Comparison of ENCODE assay signal across 8 cellular contexts in genomic region chr5:1009359-1010180, GRCh38. TPM values are rescaled to one million over a fixed set of nuclear protein-coding genes. Genes with fewer than 3 reads are reported as not detected.
DNase-seq lines count a peak whose midpoint lies in the region; ATAC-seq and TF ChIP-seq lines count a peak whose summit lies in the region.

No MANE protein-coding gene starts in this region.

- H3K4me3 ChIP-seq in duodenal mucosa (ENCODE audit: low read depth in 1 of 2, low read length in 2 of 2) (peak overlapping the region; percentile 15 to 43), mucosa of descending colon (no peak overlapping the region), vagina (peak overlapping the region; percentile 37 to 63)

- intact Hi-C loops in Right ventricle myocardium superior (cut with DNase I), result no loop called here
- intact Hi-C loops in Right ventricle myocardium inferior (cut with DNase I), result no loop called here
- intact Hi-C loops in mucosa of descending colon (cut with DNase I, micrococcal nuclease), result loop anchor here in 1 of 2 donors (10.0 kb wide), 1 partner anchor 85 kb away; no protein-coding TSS in a partner anchor
- intact Hi-C loops in vagina (cut with DNase I), result no loop called here

- H3K9ac ChIP-seq in duodenal mucosa (ENCODE audit: low read depth in 1 of 2, low read length in 2 of 2), result no peak overlapping the region

- TF ChIP-seq CTCF in mucosa of descending colon (IDR thresholded peaks at IDR 0.05) (no peak), vagina (IDR thresholded peaks at IDR 0.05) (no peak)

- H3K27ac ChIP-seq in duodenal mucosa (ENCODE audit: low read depth, low read length) (no peak overlapping the region), vagina (no peak overlapping the region)

- no peak for TF ChIP-seq POLR2A in vagina (IDR thresholded peaks at IDR 0.05)

- peaks cover 45 to 46% of the 10 kb centered on the region in 2 donors for H3K27me3 ChIP-seq in duodenal mucosa (ENCODE audit: control insufficient read depth in 1 of 2, insufficient read depth in 2 of 2, low read length in 2 of 2)
- H3K27me3 ChIP-seq in vagina, result peaks cover 7% of the 10 kb centered on the region

- H3K9me3 ChIP-seq in duodenal mucosa (ENCODE audit: control insufficient read depth in 1 of 2, low read length in 2 of 2), result no peaks in the 10 kb centered on the region
- no peaks in the 10 kb centered on the region for H3K9me3 ChIP-seq in mucosa of descending colon
- H3K9me3 ChIP-seq in vagina, result no peaks in the 10 kb centered on the region

- H3K36me3 ChIP-seq in duodenal mucosa (ENCODE audit: control insufficient read depth in 1 of 2, insufficient read depth in 2 of 2, low read length in 2 of 2) (no peaks in the 10 kb centered on the region), mucosa of descending colon (ENCODE audit: low read depth) (no peaks in the 10 kb centered on the region), vagina (no peaks in the 10 kb centered on the region)

- ATAC-seq in Right ventricle myocardium superior (ENCODE audit: poor library complexity) (no peak), Right ventricle myocardium inferior (no peak), mucosa of descending colon (no peak), HG03139 (IDR thresholded peaks at IDR 0.05; ENCODE audit: unreplicated experiment) (no peak), GM21447 (IDR thresholded peaks at IDR 0.05; ENCODE audit: unreplicated experiment) (no peak)

- DNase-seq in Right ventricle myocardium superior (peak; percentile 30), Right ventricle myocardium inferior (ENCODE audit: missing footprints) (no peak), mucosa of descending colon (peak in 2 of 3 donors; percentile 27 to 34), vagina (ENCODE audit: extremely low spot score in 2 of 2) (no peak), NCI-H2196 treated with DMSO at 0.1 percent for 48 hours (lab: John Stamatoyannopoulos, UW; ENCODE audit: unreplicated experiment) (no peak)

- H3K4me1 ChIP-seq in duodenal mucosa (ENCODE audit: control insufficient read depth in 1 of 2, insufficient read depth in 2 of 2, low read length in 2 of 2) (peaks cover 18 to 22% of the 10 kb centered on the region in 2 donors), mucosa of descending colon (ENCODE audit: low read depth) (peaks cover 13% of the 10 kb centered on the region), vagina (peaks cover 26% of the 10 kb centered on the region)

RNA-seq across cellular contexts. Expression of gene NKD2, which starts 1.0 kb away (rescaled TPM):
- total RNA-seq in Right ventricle myocardium superior, result 2.8 TPM
- 4.4 TPM for total RNA-seq in Right ventricle myocardium inferior
- 1 to 10 TPM in 2 of 3 donors, under 1 TPM in 1; 0.93 to 3.7 (median 2.1) TPM for total RNA-seq in mucosa of descending colon
- total RNA-seq in vagina, result 2.0 TPM

Comparison
In these comparisons a context has a peak if more than half of its experiments do, and no peak if none do; other contexts are left out.
1. DNase-seq: peak in Right ventricle myocardium superior (single experiment) and mucosa of descending colon (2 of 3); none in Right ventricle myocardium inferior (single experiment), vagina (0 of 2) and NCI-H2196 treated with DMSO at 0.1 percent for 48 hours (single experiment).